Comparison of ENCODE assay signal across 8 cellular contexts in genomic region chr9:99253772-99254431, GRCh38. TPM values are rescaled to one million over a fixed set of nuclear protein-coding genes. Genes with fewer than 3 reads are reported as not detected.
DNase-seq lines count a peak whose midpoint lies in the region; ATAC-seq lines count a peak whose summit lies in the region.

No MANE protein-coding gene starts in this region.

- peak; percentile 62 to 71 for ATAC-seq in CD4-positive, CD25-positive, alpha-beta regulatory T cell (ENCODE audit: low read depth in 2 of 2)
- ATAC-seq in GM21367 (IDR thresholded peaks at IDR 0.05; ENCODE audit: unreplicated experiment) (peak; percentile 84), HG03575 (IDR thresholded peaks at IDR 0.05; ENCODE audit: extremely low read depth, insufficient number of reproducible peaks, low FRiP score, unreplicated experiment) (peak; percentile 55)
- ATAC-seq in naive thymus-derived CD4-positive, alpha-beta T cell = peak; percentile 73

- peak overlapping the region in 2 of 3 donors; percentile 88 to 94 for H3K27ac Mint-ChIP-seq in CD4-positive, CD25-positive, alpha-beta regulatory T cell
- H3K27ac Mint-ChIP-seq in activated T-cell treated with anti-CD3 and anti-CD28 coated beads, Interleukin-2, amount 50 U/mL, for 24 hours = peak overlapping the region; percentile 98
- H3K27ac Mint-ChIP-seq in naive thymus-derived CD4-positive, alpha-beta T cell = peak overlapping the region in 2 of 9 donors; percentile 56 to 92

- peaks cover 9% of the 10 kb centered on the region for H3K4me1 ChIP-seq in CD4-positive, CD25-positive, alpha-beta regulatory T cell (ENCODE audit: control insufficient read depth, insufficient read depth, low read length, poor library complexity, severe bottlenecking)
- no peaks in the 10 kb centered on the region for H3K4me1 ChIP-seq in naive thymus-derived CD4-positive, alpha-beta T cell (ENCODE audit: control insufficient read depth in 2 of 2, insufficient read depth in 2 of 2, low read length in 2 of 2)

- H3K27ac ChIP-seq in CD4-positive, CD25-positive, alpha-beta regulatory T cell (ENCODE audit: insufficient read depth, low read length, poor library complexity, severe bottlenecking) = no peak overlapping the region
- no peak overlapping the region for H3K27ac ChIP-seq in naive thymus-derived CD4-positive, alpha-beta T cell (ENCODE audit: low read depth, low read length)

- no peaks in the 10 kb centered on the region for H3K9me3 ChIP-seq in CD4-positive, CD25-positive, alpha-beta regulatory T cell (ENCODE audit: control insufficient read depth in 2 of 2, low read length in 2 of 2)
- no peaks in the 10 kb centered on the region for H3K9me3 ChIP-seq in naive thymus-derived CD4-positive, alpha-beta T cell (ENCODE audit: control insufficient read depth in 2 of 3, low read length in 3 of 3)

- no peaks in the 10 kb centered on the region for H3K9me3 Mint-ChIP-seq in CD4-positive, CD25-positive, alpha-beta regulatory T cell
- H3K9me3 Mint-ChIP-seq in activated T-cell treated with anti-CD3 and anti-CD28 coated beads, Interleukin-2, amount 50 U/mL, for 24 hours = no peaks in the 10 kb centered on the region
- H3K9me3 Mint-ChIP-seq in naive thymus-derived CD4-positive, alpha-beta T cell = no peaks in the 10 kb centered on the region

- peak overlapping the region; percentile 5 for H3K4me3 ChIP-seq in CD4-positive, CD25-positive, alpha-beta regulatory T cell (ENCODE audit: low read depth, low read length)
- H3K4me3 ChIP-seq in naive thymus-derived CD4-positive, alpha-beta T cell (ENCODE audit: low read length) = no peak overlapping the region

- POLR2A ChIA-PET in naive thymus-derived CD4-positive, alpha-beta T cell (lab: Charles Lee) = no interaction called here

- H3K36me3 Mint-ChIP-seq in CD4-positive, CD25-positive, alpha-beta regulatory T cell = no peaks in the 10 kb centered on the region
- no peaks in the 10 kb centered on the region for H3K36me3 Mint-ChIP-seq in activated T-cell treated with anti-CD3 and anti-CD28 coated beads, Interleukin-2, amount 50 U/mL, for 24 hours (ENCODE audit: low read depth)
- H3K36me3 Mint-ChIP-seq in naive thymus-derived CD4-positive, alpha-beta T cell = peaks cover 0 to 5% (median 0%) of the 10 kb centered on the region in 5 donors

- CTCF ChIA-PET in naive thymus-derived CD4-positive, alpha-beta T cell (lab: Charles Lee) = no interaction called here

- no peaks in the 10 kb centered on the region for H3K27me3 ChIP-seq in CD4-positive, CD25-positive, alpha-beta regulatory T cell (ENCODE audit: control insufficient read depth, insufficient read depth, low read length)
- no peaks in the 10 kb centered on the region for H3K27me3 ChIP-seq in naive thymus-derived CD4-positive, alpha-beta T cell (ENCODE audit: control insufficient read depth in 2 of 2, insufficient read depth in 2 of 2, low read length in 2 of 2)

- peaks cover 5 to 24% (median 9%) of the 10 kb centered on the region in 4 donors for H3K4me1 Mint-ChIP-seq in CD4-positive, CD25-positive, alpha-beta regulatory T cell
- H3K4me1 Mint-ChIP-seq in activated T-cell treated with anti-CD3 and anti-CD28 coated beads, Interleukin-2, amount 50 U/mL, for 24 hours (ENCODE audit: low read depth) = peaks cover 49% of the 10 kb centered on the region
- H3K4me1 Mint-ChIP-seq in naive thymus-derived CD4-positive, alpha-beta T cell = peaks cover 0 to 38% (median 7%) of the 10 kb centered on the region in 7 donors

- peak overlapping the region; percentile 28 to 81 (median 74) for H3K4me3 Mint-ChIP-seq in CD4-positive, CD25-positive, alpha-beta regulatory T cell
- peak overlapping the region; percentile 52 for H3K4me3 Mint-ChIP-seq in activated T-cell treated with anti-CD3 and anti-CD28 coated beads, Interleukin-2, amount 50 U/mL, for 24 hours
- H3K4me3 Mint-ChIP-seq in naive thymus-derived CD4-positive, alpha-beta T cell = peak overlapping the region in 6 of 10 donors; percentile 38 to 81 (median 50)

- no peaks in the 10 kb centered on the region for H3K36me3 ChIP-seq in CD4-positive, CD25-positive, alpha-beta regulatory T cell (ENCODE audit: control insufficient read depth, insufficient read depth, low read length)
- H3K36me3 ChIP-seq in naive thymus-derived CD4-positive, alpha-beta T cell (ENCODE audit: control insufficient read depth in 2 of 3, insufficient read depth in 3 of 3, low read length in 3 of 3) = no peaks in the 10 kb centered on the region

- DNase-seq in CD4-positive, CD25-positive, alpha-beta regulatory T cell = peak; percentile 18 to 86 (median 28)
- DNase-seq in activated T-cell treated with anti-CD3 and anti-CD28 coated beads, Interleukin-2, amount 50 U/mL, for 24 hours = peak; percentile 86
- peak in 2 of 9 donors; percentile 8 to 89 for DNase-seq in naive thymus-derived CD4-positive, alpha-beta T cell
- DNase-seq in NCI-H2227 (lab: John Stamatoyannopoulos, UW; ENCODE audit: unreplicated experiment) (no peak), COLO829 (ENCODE audit: low spot score) (no peak), GDM1 (lab: John Stamatoyannopoulos, UW) (no peak)

- no peaks in the 10 kb centered on the region for H3K27me3 Mint-ChIP-seq in CD4-positive, CD25-positive, alpha-beta regulatory T cell
- peaks cover 17% of the 10 kb centered on the region for H3K27me3 Mint-ChIP-seq in activated T-cell treated with anti-CD3 and anti-CD28 coated beads, Interleukin-2, amount 50 U/mL, for 24 hours
- peaks cover 0 to 8% (median 0%) of the 10 kb centered on the region in 5 donors for H3K27me3 Mint-ChIP-seq in naive thymus-derived CD4-positive, alpha-beta T cell

- intact Hi-C loops in naive thymus-derived CD4-positive, alpha-beta T cell (cut with micrococcal nuclease) = loop anchor here in 1 of 2 donors (1.0 to 2.0 kb wide), 3 partner anchors 17 to 70 kb away; partner anchors contain the start of gene SEC61B

RNA-seq across cellular contexts. Expression of gene SEC61B, which starts 31.8 kb away (rescaled TPM):
- total RNA-seq in CD4-positive, CD25-positive, alpha-beta regulatory T cell = 76.2 TPM
- 100 to 1,000 TPM; 343 to 400 (median 367) TPM for polyA plus RNA-seq in CD4-positive, CD25-positive, alpha-beta regulatory T cell
- 100 to 1,000 TPM in 1 of 5 experiments, 10 to 100 TPM in 4; 50.4 to 165 (median 54.6) TPM for total RNA-seq in naive thymus-derived CD4-positive, alpha-beta T cell
- polyA plus RNA-seq in naive thymus-derived CD4-positive, alpha-beta T cell = 100 to 1,000 TPM; 257 to 292 TPM

RNA-seq across cellular contexts. Expression of gene ALG2, which starts 32.2 kb away (rescaled TPM):
- 17.1 TPM for total RNA-seq in CD4-positive, CD25-positive, alpha-beta regulatory T cell
- polyA plus RNA-seq in CD4-positive, CD25-positive, alpha-beta regulatory T cell = 10 to 100 TPM; 27.1 to 35.2 (median 31.6) TPM
- 10 to 100 TPM; 13.9 to 33.7 (median 25.2) TPM for total RNA-seq in naive thymus-derived CD4-positive, alpha-beta T cell
- polyA plus RNA-seq in naive thymus-derived CD4-positive, alpha-beta T cell = 10 to 100 TPM; 20.1 to 28.4 TPM

Comparison
In these comparisons a context has a peak if more than half of its experiments do, and no peak if none do; other contexts are left out.
1. DNase-seq: peak in CD4-positive, CD25-positive, alpha-beta regulatory T cell (3 of 3) and activated T-cell treated with anti-CD3 and anti-CD28 coated beads, Interleukin-2, amount 50 U/mL, for 24 hours (single experiment); none in NCI-H2227 (single experiment), COLO829 (single experiment) and GDM1 (single experiment).
2. Peak in every context shown above with its lines, with median percentiles within 50 percentile points of each other: ATAC-seq and H3K4me3 Mint-ChIP-seq.